17 cellular contexts compared by ENCODE assay signal in the genomic region with DNA sequence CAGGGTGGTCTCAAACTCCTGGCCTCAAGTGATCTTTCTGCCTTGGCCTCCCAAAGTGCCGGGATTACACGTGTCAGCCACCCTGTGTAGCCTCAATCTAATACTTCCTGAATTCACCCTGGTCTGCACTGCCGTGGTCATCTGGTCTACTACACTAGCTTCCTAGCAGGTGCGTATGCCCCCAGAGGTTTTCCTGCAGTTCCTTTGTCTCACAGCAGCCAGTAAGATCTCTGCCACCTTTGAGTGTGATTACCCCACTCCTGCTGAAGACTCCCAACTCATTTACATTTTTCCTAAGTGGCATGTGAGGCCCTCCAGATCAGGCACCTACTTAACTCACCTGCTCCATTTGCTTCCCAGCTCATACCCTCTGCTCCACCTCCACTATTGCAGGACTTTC. TPM values are rescaled to one million over a fixed set of nuclear protein-coding genes. Genes with fewer than 3 reads are reported as not detected.
DNase-seq lines count a peak whose midpoint lies in the region; TF ChIP-seq lines count a peak whose summit lies in the region.
"Had no signal": no experiment of that assay in that cellular context is flagged by ENCODE, and none has a peak within 500 bp of the region (broad histone marks: within the 10 kb centered on the region; RNA-seq: fewer than 3 reads in every experiment).

No MANE protein-coding gene starts in this region.

- peaks cover 21% of the 10 kb centered on the region for H3K4me1 ChIP-seq in BLaER1
- H3K4me1 ChIP-seq in endodermal cell (ENCODE audit: control insufficient read depth, insufficient read depth, low read length) = no peaks in the 10 kb centered on the region
- peaks cover 0 to 8% (median 3%) of the 10 kb centered on the region in 4 donors for H3K4me1 ChIP-seq in Peyer's patch
- H3K4me1 ChIP-seq: Caco-2 had no signal

- no peak overlapping the region for H3K27ac ChIP-seq in BLaER1
- no peak overlapping the region for H3K27ac ChIP-seq in endodermal cell (ENCODE audit: low read depth, low read length)
- no peak overlapping the region for H3K27ac ChIP-seq in Peyer's patch
- H3K27ac ChIP-seq: C4-2B, GM23248, KMS-11 had no signal

- peak overlapping the region; percentile 79 for H3K27ac Mint-ChIP-seq in endodermal cell
- H3K27ac Mint-ChIP-seq in T-helper 2 cell treated with Interferon-gamma antibody and Interleukin-4, amounts not matched to agents 5 μg/mL and 100 μg/mL, for 36 hours = no peak overlapping the region

- H3K9me3 Mint-ChIP-seq in endodermal cell = no peaks in the 10 kb centered on the region
- no peaks in the 10 kb centered on the region for H3K9me3 Mint-ChIP-seq in T-helper 2 cell treated with Interferon-gamma antibody and Interleukin-4, amounts not matched to agents 5 μg/mL and 100 μg/mL, for 36 hours

- H4K20me1 ChIP-seq in BLaER1 = no peaks in the 10 kb centered on the region

- H3K9ac ChIP-seq in BLaER1 (0 out of 2 replicates have a peak overlapping the region, but pooled peaks have one; percentile 1), endodermal cell (ENCODE audit: extremely low read depth, low read length, poor library complexity, severe bottlenecking) (no peak overlapping the region)
- H3K9ac ChIP-seq: GM23248, KMS-11 had no signal

- WGBS in endodermal cell (ENCODE audit: insufficient coverage in 1 of 2, insufficient read length in 1 of 2), 2 experiments = 84 to 90% methylated on average over 4 of the region's 4 CpGs

- H3K36me3 ChIP-seq in BLaER1 (peaks cover 5% of the 10 kb centered on the region), endodermal cell (ENCODE audit: control insufficient read depth, insufficient read depth, low read length) (no peaks in the 10 kb centered on the region), Peyer's patch (peaks cover 0 to 3% (median 0%) of the 10 kb centered on the region in 3 donors)
- H3K36me3 ChIP-seq: MG63 had no signal

- peaks cover 13% of the 10 kb centered on the region for H3K4me1 Mint-ChIP-seq in endodermal cell
- H3K4me1 Mint-ChIP-seq in T-helper 2 cell treated with Interferon-gamma antibody and Interleukin-4, amounts not matched to agents 5 μg/mL and 100 μg/mL, for 36 hours (ENCODE audit: low read depth) = peaks cover 6% of the 10 kb centered on the region

- no peak overlapping the region for H3K4me3 Mint-ChIP-seq in endodermal cell
- H3K4me3 Mint-ChIP-seq in T-helper 2 cell treated with Interferon-gamma antibody and Interleukin-4, amounts not matched to agents 5 μg/mL and 100 μg/mL, for 36 hours = no peak overlapping the region

- H3K36me3 Mint-ChIP-seq in endodermal cell (ENCODE audit: low read depth) = peaks cover 4% of the 10 kb centered on the region
- H3K36me3 Mint-ChIP-seq in T-helper 2 cell treated with Interferon-gamma antibody and Interleukin-4, amounts not matched to agents 5 μg/mL and 100 μg/mL, for 36 hours (ENCODE audit: low read depth) = peaks cover 2% of the 10 kb centered on the region

- H3K27me3 Mint-ChIP-seq in endodermal cell (ENCODE audit: insufficient read depth) = no peaks in the 10 kb centered on the region
- no peaks in the 10 kb centered on the region for H3K27me3 Mint-ChIP-seq in T-helper 2 cell treated with Interferon-gamma antibody and Interleukin-4, amounts not matched to agents 5 μg/mL and 100 μg/mL, for 36 hours (ENCODE audit: low read depth)

- TF ChIP-seq POLR2A in Peyer's patch (IDR thresholded peaks at IDR 0.05) = no peak

- H3K27me3 ChIP-seq in BLaER1 = no peaks in the 10 kb centered on the region
- no peaks in the 10 kb centered on the region for H3K27me3 ChIP-seq in endodermal cell (ENCODE audit: control insufficient read depth, insufficient read depth, low read length, poor library complexity, severe bottlenecking)
- no peaks in the 10 kb centered on the region for H3K27me3 ChIP-seq in Peyer's patch
- H3K27me3 ChIP-seq: MG63 had no signal

- DNase-seq in NCI-H2107 treated with DMSO at 0.1 percent for 48 hours (lab: John Stamatoyannopoulos, UW; ENCODE audit: unreplicated experiment) (peak; percentile 11), NCI-H2107 (lab: John Stamatoyannopoulos, UW) (no peak), NCI-H187 (lab: John Stamatoyannopoulos, UW) (peak; percentile 9 to 29), endodermal cell (peak; percentile 45), amniotic stem cell (lab: John Stamatoyannopoulos, UW) (no peak), Peyer's patch (no peak)
- no peak for DNase-seq in T-helper 2 cell treated with Interferon-gamma antibody and Interleukin-4, amounts not matched to agents 5 μg/mL and 100 μg/mL, for 36 hours (ENCODE audit: low spot score)
- DNase-seq: Caco-2, GM23248, MG63, NCI-H2029 treated with DMSO at 0.1 percent for 48 hours, NCI-H345, NCI-H69 had no signal

- H3K4me3 ChIP-seq in BLaER1 (no peak overlapping the region), endodermal cell (ENCODE audit: low read length) (no peak overlapping the region), Peyer's patch (no peak overlapping the region)
- H3K4me3 ChIP-seq: GM12878, GM23248, MG63 had no signal

- no peak overlapping the region for H3K4me2 ChIP-seq in BLaER1
- H3K4me2 ChIP-seq: KMS-11 had no signal

- no peak for TF ChIP-seq CTCF in endodermal cell (conservative IDR thresholded peaks at IDR 0.05)
- TF ChIP-seq CTCF in Peyer's patch (IDR thresholded peaks at IDR 0.05) = no peak

- H3K9me3 ChIP-seq in BLaER1 (no peaks in the 10 kb centered on the region), endodermal cell (ENCODE audit: control insufficient read depth, low read length) (no peaks in the 10 kb centered on the region), Peyer's patch (no peaks in the 10 kb centered on the region)
- H3K9me3 ChIP-seq: Caco-2, MG63 had no signal

RNA-seq across cellular contexts. Expression of a gene that starts 5.1 kb away (rescaled TPM):
- 10 to 100 TPM; 45.7 to 46.1 TPM for total RNA-seq in endodermal cell
- polyA plus RNA-seq in endodermal cell (2013, experiment 1 of 2) = 43.6 TPM
- 40.0 TPM for polyA plus RNA-seq in endodermal cell (2013, experiment 2 of 2)
- 10 to 100 TPM; 24.2 to 54.5 (median 30.6) TPM for total RNA-seq in Peyer's patch

RNA-seq across cellular contexts. Expression of a gene that starts 42.6 kb away (rescaled TPM):
- 10 to 100 TPM; 39.2 to 43.5 TPM for total RNA-seq in endodermal cell
- 46.2 TPM for polyA plus RNA-seq in endodermal cell (2013, experiment 1 of 2)
- polyA plus RNA-seq in endodermal cell (2013, experiment 2 of 2) = 46.4 TPM
- 10 to 100 TPM; 26.2 to 53.4 (median 42.1) TPM for total RNA-seq in Peyer's patch

RNA-seq across cellular contexts. Expression of a gene that starts 52.3 kb away (rescaled TPM):
- total RNA-seq in endodermal cell (100 to 1,000 TPM; 132 to 143 TPM), Peyer's patch (100 to 1,000 TPM in 1 of 4 donors, 10 to 100 TPM in 3; 30.3 to 102 (median 59.1) TPM)
- polyA plus RNA-seq in endodermal cell (2013, experiment 1 of 2) = 105 TPM
- 82.2 TPM for polyA plus RNA-seq in endodermal cell (2013, experiment 2 of 2)

Comparison
In these comparisons a context has a peak if more than half of its experiments do, and no peak if none do; other contexts are left out.
1. DNase-seq: peak in NCI-H2107 treated with DMSO at 0.1 percent for 48 hours (single experiment), NCI-H187 (2 of 2) and endodermal cell (single experiment); none in NCI-H2107 (single experiment), amniotic stem cell (single experiment), Peyer's patch (0 of 3) and T-helper 2 cell treated with Interferon-gamma antibody and Interleukin-4, amounts not matched to agents 5 μg/mL and 100 μg/mL, for 36 hours (single experiment).